Comparison of ENCODE assay signal across 21 cellular contexts in genomic region chr9:82939451-82939850, GRCh38.
DNase-seq lines count a peak whose midpoint lies in the region; ATAC-seq, FAIRE-seq and TF ChIP-seq lines count a peak whose summit lies in the region.
"Had no signal": no experiment of that assay in that cellular context is flagged by ENCODE, and none has a peak within 500 bp of the region (broad histone marks: within the 10 kb centered on the region; RNA-seq: fewer than 3 reads in every experiment).

No MANE protein-coding gene starts in this region.

- FAIRE-seq in RCC 7860 (lab: Jason Lieb, UNC), result peak; percentile 96
- FAIRE-seq: D721Med, H1 had no signal

- H3K27me3 ChIP-seq in left lung, result no peaks in the 10 kb centered on the region
- H3K27me3 ChIP-seq: ovary had no signal

- TF ChIP-seq CTCF in left lung (IDR thresholded peaks at IDR 0.05) (no peak), GM20000 (IDR thresholded peaks at IDR 0.05; ENCODE audit: extremely low read depth, missing control alignments) (no peak)

- no peaks in the 10 kb centered on the region for H3K36me3 ChIP-seq in left lung
- H3K36me3 ChIP-seq: ovary had no signal

- no peaks in the 10 kb centered on the region for H3K4me1 ChIP-seq in left lung

- intact Hi-C loops in left lung (cut with DNase I), result no loop called here

- H3K4me3 ChIP-seq in left lung, result no peak overlapping the region
- H3K4me3 ChIP-seq: ovary, skin epidermis had no signal

- ATAC-seq in HG02852 (IDR thresholded peaks at IDR 0.05; ENCODE audit: unreplicated experiment) (peak; percentile 60), left lung (peak; percentile 95)
- ATAC-seq: activated CD8-positive, alpha-beta T cell treated with anti-CD3 and anti-CD28 coated beads, Interleukin-2, amount 10 ng/mL, durations not matched to agents 7 days and 5 days; activated T-helper 17 cell treated with anti-CD3 and anti-CD28 coated beads, Interleukin-2, amount 50 U/mL, for 72 hours; effector memory CD8-positive, alpha-beta T cell; left cardiac atrium had no signal

- H3K27ac ChIP-seq in left lung, result no peak overlapping the region
- H3K27ac ChIP-seq: ovary, skin epidermis had no signal

- in situ Hi-C loops in Caki2 (cut with HindIII; ENCODE audit: low pct_unique_long_range_greater_than_20kb, low sequenced_read_pairs), result no loop called here

- H3K9me3 ChIP-seq in left lung, result no peaks in the 10 kb centered on the region
- H3K9me3 ChIP-seq: ovary had no signal

- DNase-seq in Caki2 (ENCODE audit: low read depth), result peak; percentile 79
- DNase-seq in RCC 7860 (ENCODE audit: low spot score), result peak; percentile 82
- peak in 1 of 2 donors; percentile 42 for DNase-seq in left lung
- no peak for DNase-seq in DMS114 treated with DMSO at 0.1 percent for 48 hours (lab: John Stamatoyannopoulos, UW; ENCODE audit: unreplicated experiment)
- no peak for DNase-seq in 8988T
- no peak for DNase-seq in GM20000 (ENCODE audit: low spot score)
- DNase-seq in CD1c-positive myeloid dendritic cell (ENCODE audit: extremely low spot score), result no peak
- DNase-seq: activated CD8-positive, alpha-beta T cell treated with anti-CD3 and anti-CD28 coated beads, Interleukin-2, amount 10 ng/mL, durations not matched to agents 7 days and 5 days; central memory CD4-positive, alpha-beta T cell; effector memory CD8-positive, alpha-beta T cell; hippocampal formation; left cardiac atrium; NCI-H1105 treated with DMSO at 0.1 percent for 48 hours; NCI-H226; ovary; stimulated activated naive CD4-positive, alpha-beta T cell treated with Interleukin-2 at 50 U/mL for 16 hours had no signal

Comparison
In these comparisons a context has a peak if more than half of its experiments do, and no peak if none do; other contexts are left out.
1. DNase-seq: peak in Caki2 (single experiment) and RCC 7860 (single experiment); none in DMS114 treated with DMSO at 0.1 percent for 48 hours (single experiment), 8988T (single experiment), GM20000 (single experiment) and CD1c-positive myeloid dendritic cell (single experiment).